ENCODE assay signal across 22 cellular contexts in genomic region chr21:22164912-22165311, GRCh38.
"Had no signal": no experiment of that assay in that cellular context is flagged by ENCODE, and none has a peak within 500 bp of the region (broad histone marks: within the 10 kb centered on the region; RNA-seq: fewer than 3 reads in every experiment).

No MANE protein-coding gene starts in this region.

- H3K27me3 ChIP-seq: MG63 had no signal

- H3K27ac ChIP-seq: RWPE1 had no signal

- H3K36me3 ChIP-seq: MG63 had no signal

- ATAC-seq: Panc1, PC-3, SK-N-SH treated with all-trans-retinoic acid at 6 μM for 48 hours had no signal

- H3K4me3 ChIP-seq: MG63 had no signal

- DNase-seq: Karpas-422, KG1, MG63, NCI-H1092, NCI-H1105 treated with DMSO at 0.1 percent for 48 hours, NCI-H1417 treated with DMSO at 0.1 percent for 48 hours, NCI-H146, NCI-H1694 treated with DMSO at 0.1 percent for 48 hours, NCI-H1930, NCI-H2081 treated with DMSO at 0.1 percent for 48 hours, NCI-H2171, NCI-H226, NCI-H446, NCI-H510A, NCI-H524 treated with DMSO at 0.1 percent for 48 hours, NCI-H69, NCI-H774, PC-3, SHP77 treated with DMSO at 0.1 percent for 48 hours had no signal
